Comparison of ENCODE assay signal across 12 cellular contexts in genomic region chr9:121735792-121736130, GRCh38.
A peak's percentile ranks its signal among the peaks of the same experiment; 100 is the strongest.
DNase-seq lines count a peak whose midpoint lies in the region; ATAC-seq and TF ChIP-seq lines count a peak whose summit lies in the region.
"Had no signal": no experiment of that assay in that cellular context is flagged by ENCODE, and none has a peak within 500 bp of the region (broad histone marks: within the 10 kb centered on the region; RNA-seq: fewer than 3 reads in every experiment).

No MANE protein-coding gene starts in this region.

- TF ChIP-seq EP300 in upper lobe of left lung (IDR thresholded peaks at IDR 0.05) = no peak

- ATAC-seq in T-helper 17 cell (no peak), naive B cell (ENCODE audit: low read depth in 2 of 2) (no peak), upper lobe of left lung (ENCODE audit: low FRiP score in 2 of 2) (peak in 1 of 2 donors; percentile 13), GM18907 (IDR thresholded peaks at IDR 0.05; ENCODE audit: unreplicated experiment) (no peak)
- ATAC-seq: stimulated activated naive CD8-positive, alpha-beta T cell treated with anti-CD3 and anti-CD28 coated beads, Interleukin-15, Interleukin-2, amounts not matched to agents 100 U/mL and 50 U/mL, for 24 hours had no signal

- H3K27me3 Mint-ChIP-seq in T-helper 17 cell = peaks cover 73% of the 10 kb centered on the region
- peaks cover 27 to 72% (median 63%) of the 10 kb centered on the region in 3 donors for H3K27me3 Mint-ChIP-seq in naive B cell

- H3K27ac ChIP-seq in upper lobe of left lung (peak overlapping the region; percentile 90 to 95 (median 93)), substantia nigra (ENCODE audit: low read depth, low read length, poor library complexity, severe bottlenecking) (no peak overlapping the region)
- H3K27ac ChIP-seq: neutrophil had no signal

- TF ChIP-seq CTCF in fibroblast of villous mesenchyme (IDR thresholded peaks at IDR 0.05; ENCODE audit: insufficient read depth, low read depth, low read length) (no peak), upper lobe of left lung (IDR thresholded peaks at IDR 0.05) (no peak)

- no peaks in the 10 kb centered on the region for H3K9me3 Mint-ChIP-seq in naive B cell

- DNase-seq in T-helper 17 cell (no peak), fibroblast of villous mesenchyme (ENCODE audit: low read depth) (peak; percentile 45), naive B cell (no peak), upper lobe of left lung (no peak), substantia nigra (lab: John Stamatoyannopoulos, UW) (no peak), NCI-H1436 (lab: John Stamatoyannopoulos, UW) (no peak)
- no peak for DNase-seq in activated CD8-positive, alpha-beta memory T cell treated with anti-CD3 and anti-CD28 coated beads for 24 hours
- DNase-seq: NCI-H1048 had no signal

- H3K4me3 Mint-ChIP-seq in T-helper 17 cell (peak overlapping the region; percentile 3), naive B cell (peak overlapping the region in 7 of 8 donors; percentile 10 to 87 (median 67))
- H3K4me3 Mint-ChIP-seq: activated naive CD8-positive, alpha-beta T cell had no signal

- H3K27ac Mint-ChIP-seq in T-helper 17 cell = no peak overlapping the region
- H3K27ac Mint-ChIP-seq in naive B cell = no peak overlapping the region
- H3K27ac Mint-ChIP-seq: activated naive CD8-positive, alpha-beta T cell had no signal

- no peaks in the 10 kb centered on the region for H3K27me3 ChIP-seq in upper lobe of left lung

- TF ChIP-seq POLR2A in upper lobe of left lung (IDR thresholded peaks at IDR 0.05) = no peak

- H3K36me3 Mint-ChIP-seq in T-helper 17 cell (ENCODE audit: low read depth) (peaks cover 9% of the 10 kb centered on the region), naive B cell (peaks cover 0 to 7% of the 10 kb centered on the region in 2 donors)
- H3K36me3 Mint-ChIP-seq: activated naive CD8-positive, alpha-beta T cell had no signal

- peak overlapping the region; percentile 43 for H3K4me3 ChIP-seq in fibroblast of villous mesenchyme (ENCODE audit: low read depth, low read length)
- peak overlapping the region in 3 of 4 donors; percentile 41 to 52 (median 51) for H3K4me3 ChIP-seq in upper lobe of left lung

- WGBS in upper lobe of left lung, 2 donors = 36% methylated on average over 9 of the region's 9 CpGs

- H3K4me1 ChIP-seq in upper lobe of left lung = peaks cover 66 to 95% (median 75%) of the 10 kb centered on the region in 4 donors

- H3K36me3 ChIP-seq in upper lobe of left lung = no peaks in the 10 kb centered on the region
- H3K36me3 ChIP-seq: neutrophil had no signal

- H3K9me3 ChIP-seq in T-helper 17 cell (ENCODE audit: control insufficient read depth, low read length, poor library complexity, severe bottlenecking) (no peaks in the 10 kb centered on the region), upper lobe of left lung (no peaks in the 10 kb centered on the region)
- H3K9me3 ChIP-seq: neutrophil had no signal

- H3K4me1 Mint-ChIP-seq in T-helper 17 cell = peaks cover 10% of the 10 kb centered on the region
- H3K4me1 Mint-ChIP-seq in naive B cell = peaks cover 12 to 16% (median 14%) of the 10 kb centered on the region in 3 donors
